In the genomic region with DNA sequence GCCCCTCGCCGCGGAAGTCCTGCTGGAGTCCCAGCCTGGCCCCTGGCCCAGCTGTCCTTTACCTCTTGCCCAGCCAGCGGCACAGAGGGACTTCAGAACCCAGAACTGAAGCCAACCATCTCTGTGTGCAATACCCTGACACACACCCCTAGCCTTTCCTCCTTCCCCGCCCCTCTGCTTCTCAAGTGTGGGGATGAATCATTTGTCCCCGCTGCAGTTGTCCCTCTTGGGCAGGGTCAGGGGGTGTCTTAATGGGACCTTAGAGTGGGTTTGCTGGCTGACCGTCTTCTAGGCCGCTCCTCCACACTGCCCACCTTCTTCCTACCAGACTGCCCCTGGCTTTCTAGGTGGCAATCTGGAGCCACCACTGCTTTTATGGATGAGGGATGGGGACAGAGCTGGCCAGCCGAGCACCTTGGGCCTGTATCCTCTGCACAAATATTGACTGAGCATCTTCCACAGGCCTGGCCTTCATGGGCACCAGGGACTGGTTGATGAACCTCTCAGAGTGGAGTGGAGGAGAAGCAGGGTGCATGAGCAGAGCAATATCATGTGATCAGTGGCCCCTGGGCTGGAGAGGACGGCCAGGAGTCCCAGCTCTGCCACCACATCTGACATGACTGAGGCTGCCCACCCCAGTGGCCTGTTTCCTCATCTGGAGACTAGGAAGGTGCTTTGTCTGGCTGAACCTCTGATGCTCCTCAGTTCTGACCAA, we compare ENCODE assay signal across 9 cellular contexts. TPM values are rescaled to one million over a fixed set of nuclear protein-coding genes. Genes with fewer than 3 reads are reported as not detected.
DNase-seq lines count a peak whose midpoint lies in the region; ATAC-seq and TF ChIP-seq lines count a peak whose summit lies in the region.
"Had no signal": no experiment of that assay in that cellular context is flagged by ENCODE, and none has a peak within 500 bp of the region (broad histone marks: within the 10 kb centered on the region; RNA-seq: fewer than 3 reads in every experiment).

No MANE protein-coding gene starts in this region.

- DNase-seq in NCI-H345 (lab: John Stamatoyannopoulos, UW) (peak; percentile 44), NCI-H345 treated with DMSO at 0.1 percent for 48 hours (lab: John Stamatoyannopoulos, UW; ENCODE audit: unreplicated experiment) (no peak), left lobe of liver (ENCODE audit: low spot score) (no peak), stomach (no peak), NCI-H2107 (lab: John Stamatoyannopoulos, UW) (no peak), amygdala (lab: John Stamatoyannopoulos, UW) (no peak)
- DNase-seq in activated naive CD8-positive, alpha-beta T cell treated with anti-CD3 and anti-CD28 coated beads, Interleukin-2, amount 50 U/mL, for 24 hours = no peak
- DNase-seq: T-helper 9 cell had no signal

- no peaks in the 10 kb centered on the region for H3K36me3 Mint-ChIP-seq in activated naive CD8-positive, alpha-beta T cell treated with anti-CD3 and anti-CD28 coated beads, Interleukin-2, amount 50 U/mL, for 24 hours (ENCODE audit: low read depth)

- WGBS in stomach, 5 donors = 24 to 28% (median 26%) methylated on average over 8 to 10 of the region's 10 CpGs

- peak; percentile 23 for ATAC-seq in activated naive CD8-positive, alpha-beta T cell treated with anti-CD3 and anti-CD28 coated beads, Interleukin-2, amount 50 U/mL, for 24 hours
- peak; percentile 50 for ATAC-seq in left lobe of liver
- no peak for ATAC-seq in GM21825 (IDR thresholded peaks at IDR 0.05; ENCODE audit: unreplicated experiment)

- TF ChIP-seq EP300 in stomach (IDR thresholded peaks at IDR 0.05) = no peak

- H3K4me1 Mint-ChIP-seq in activated naive CD8-positive, alpha-beta T cell treated with anti-CD3 and anti-CD28 coated beads, Interleukin-2, amount 50 U/mL, for 24 hours = peaks cover 17% of the 10 kb centered on the region

- no peaks in the 10 kb centered on the region for H3K36me3 ChIP-seq in stomach

- no peaks in the 10 kb centered on the region for H3K9me3 ChIP-seq in stomach

- no peak for TF ChIP-seq CTCF in stomach (IDR thresholded peaks at IDR 0.05)

- peak overlapping the region; percentile 67 for H3K4me3 Mint-ChIP-seq in activated naive CD8-positive, alpha-beta T cell treated with anti-CD3 and anti-CD28 coated beads, Interleukin-2, amount 50 U/mL, for 24 hours

- H3K27me3 ChIP-seq in stomach = peaks cover 0 to 64% (median 52%) of the 10 kb centered on the region in 3 donors

- peak overlapping the region; percentile 63 to 74 (median 67) for H3K4me3 ChIP-seq in stomach

- intact Hi-C loops in stomach (cut with DNase I; ENCODE audit: low total_unique reads) = no loop called here

- H3K27ac ChIP-seq in stomach = peak overlapping the region in 3 of 5 donors; percentile 32 to 68 (median 44)

- H3K27me3 Mint-ChIP-seq in activated naive CD8-positive, alpha-beta T cell treated with anti-CD3 and anti-CD28 coated beads, Interleukin-2, amount 50 U/mL, for 24 hours = peaks cover 58% of the 10 kb centered on the region

- peaks cover 14 to 39% (median 28%) of the 10 kb centered on the region in 4 donors for H3K4me1 ChIP-seq in stomach

- no peaks in the 10 kb centered on the region for H3K9me3 Mint-ChIP-seq in activated naive CD8-positive, alpha-beta T cell treated with anti-CD3 and anti-CD28 coated beads, Interleukin-2, amount 50 U/mL, for 24 hours

- TF ChIP-seq POLR2A in stomach (IDR thresholded peaks at IDR 0.05) = no peak

- H3K27ac Mint-ChIP-seq in activated naive CD8-positive, alpha-beta T cell treated with anti-CD3 and anti-CD28 coated beads, Interleukin-2, amount 50 U/mL, for 24 hours = no peak overlapping the region

RNA-seq across cellular contexts. Expression of gene CHST1, which starts 0.7 kb away (rescaled TPM):
- total RNA-seq in left lobe of liver (2.3 TPM), stomach (1 to 10 TPM in 2 of 5 donors, under 1 TPM in 1, not detected in 2; 0.37 to 4.9 (median 1.7) TPM)
- 1 to 10 TPM in 2 of 3 donors, under 1 TPM in 1; 0.65 to 2.4 (median 1.7) TPM for polyA plus RNA-seq in stomach
